Comparison of ENCODE assay signal across 9 cellular contexts in genomic region chr17:75633484-75634375, GRCh38. TPM values are rescaled to one million over a fixed set of nuclear protein-coding genes. Genes with fewer than 3 reads are reported as not detected.
DNase-seq lines count a peak whose midpoint lies in the region; ATAC-seq and TF ChIP-seq lines count a peak whose summit lies in the region.
"Had no signal": no experiment of that assay in that cellular context is flagged by ENCODE, and none has a peak within 500 bp of the region (broad histone marks: within the 10 kb centered on the region; RNA-seq: fewer than 3 reads in every experiment).

No MANE protein-coding gene starts in this region.

- BruUV-seq in Caco-2 (replicated peaks; lab: Mats Ljungman, UMichigan): no TSS peak

- no peaks in the 10 kb centered on the region for H3K9me3 ChIP-seq in Caco-2

- H3K4me3 ChIP-seq in Caco-2 (ENCODE audit: low read depth, low read length) (no peak overlapping the region), fibroblast of the aortic adventitia (ENCODE audit: low read depth, low read length) (no peak overlapping the region)
- H3K4me3 ChIP-seq: SK-N-MC had no signal

- peak; percentile 57 for TF ChIP-seq RAD21 in Ishikawa (IDR thresholded peaks at IDR 0.05; ENCODE audit: low read depth)

- H3K4me1 Mint-ChIP-seq in Caco-2 (ENCODE audit: low read depth, unreplicated experiment) (peaks cover 9% of the 10 kb centered on the region), nephron (peaks cover 20% of the 10 kb centered on the region)
- peaks cover 2% of the 10 kb centered on the region for H3K4me1 Mint-ChIP-seq in activated T-helper 2 cell treated with anti-CD3 and anti-CD28 coated beads, Interferon-gamma antibody, Interleukin-2, Interleukin-4, amounts not matched to agents 10 μg/mL and 5 μg/mL and 100 μg/mL, durations not matched to agents 14 hours and 24 hours and 36 hours (ENCODE audit: low read depth)

- H3K36me3 ChIP-seq in Caco-2 (ENCODE audit: control insufficient read depth, insufficient read depth, low read length): peaks cover 6% of the 10 kb centered on the region

- peak overlapping the region; percentile 41 for H3K4me3 Mint-ChIP-seq in Caco-2 (ENCODE audit: unreplicated experiment)
- H3K4me3 Mint-ChIP-seq in activated T-helper 2 cell treated with anti-CD3 and anti-CD28 coated beads, Interferon-gamma antibody, Interleukin-2, Interleukin-4, amounts not matched to agents 10 μg/mL and 5 μg/mL and 100 μg/mL, durations not matched to agents 14 hours and 24 hours and 36 hours (ENCODE audit: low read depth): no peak overlapping the region
- peak overlapping the region; percentile 43 to 74 (median 63) for H3K4me3 Mint-ChIP-seq in nephron

- peak; percentile 94 to 95 for DNase-seq in Caco-2
- DNase-seq in OCI-M1 (lab: John Stamatoyannopoulos, UW): peak; percentile 95
- DNase-seq in activated T-helper 2 cell treated with anti-CD3 and anti-CD28 coated beads, Interferon-gamma antibody, Interleukin-2, Interleukin-4, amounts not matched to agents 10 μg/mL and 5 μg/mL and 100 μg/mL, durations not matched to agents 14 hours and 24 hours and 36 hours (ENCODE audit: low spot score): peak; percentile 46
- peak; percentile 83 for DNase-seq in fibroblast of the aortic adventitia (ENCODE audit: low read depth)

- TF ChIP-seq CTCF in Caco-2 (IDR thresholded peaks at IDR 0.05; ENCODE audit: insufficient read depth in 1 of 2, low read depth in 1 of 2, low read length in 1 of 2, severe bottlenecking in 1 of 2, unreplicated experiment in 1 of 2) (peak; percentile 60 to 91), fibroblast of the aortic adventitia (IDR thresholded peaks at IDR 0.05; ENCODE audit: insufficient read depth, low read length) (peak; percentile 67), nephron (IDR thresholded peaks at IDR 0.05; ENCODE audit: unreplicated experiment in 3 of 3) (peak; percentile 54 to 66 (median 62))

- intact Hi-C loops in Caco-2 (cut with micrococcal nuclease; ENCODE audit: unreplicated experiment): loop anchor here (1.0 to 2.0 kb wide), 3 partner anchors 13 to 115 kb away; a partner anchor contains a TSS
- intact Hi-C loops in activated T-helper 2 cell treated with anti-CD3 and anti-CD28 coated beads, Interferon-gamma antibody, Interleukin-2, Interleukin-4, amounts not matched to agents 10 μg/mL and 5 μg/mL and 100 μg/mL, durations not matched to agents 14 hours and 24 hours and 36 hours (cut with micrococcal nuclease): loop anchor here (1.0 kb wide), 1 partner anchor 117 kb away; no protein-coding TSS in a partner anchor

- H3K27me3 ChIP-seq in Caco-2 (replicated peaks; ENCODE audit: control insufficient read depth, insufficient read depth, low read length): no peaks in the 10 kb centered on the region

- peaks cover 19% of the 10 kb centered on the region for H3K4me1 ChIP-seq in Caco-2

- POLR2A ChIA-PET in Caco-2 (lab: Charles Lee): interaction anchor here (1.2 to 2.1 kb wide), 4 partner anchors 12 to 146 kb away, joined by 3 to 13 read pairs (median 4); partner anchors contain the start of genes RECQL5 and SAP30BP

- no peak for ATAC-seq in HG02571 (IDR thresholded peaks at IDR 0.05; ENCODE audit: unreplicated experiment)

- H3K27me3 Mint-ChIP-seq in Caco-2 (ENCODE audit: insufficient read depth, unreplicated experiment) (no peaks in the 10 kb centered on the region), nephron (ENCODE audit: low read depth) (no peaks in the 10 kb centered on the region)
- H3K27me3 Mint-ChIP-seq in activated T-helper 2 cell treated with anti-CD3 and anti-CD28 coated beads, Interferon-gamma antibody, Interleukin-2, Interleukin-4, amounts not matched to agents 10 μg/mL and 5 μg/mL and 100 μg/mL, durations not matched to agents 14 hours and 24 hours and 36 hours (ENCODE audit: low read depth): no peaks in the 10 kb centered on the region

- peak overlapping the region; percentile 70 for H3K27ac Mint-ChIP-seq in Caco-2 (ENCODE audit: unreplicated experiment)
- H3K27ac Mint-ChIP-seq in activated T-helper 2 cell treated with anti-CD3 and anti-CD28 coated beads, Interferon-gamma antibody, Interleukin-2, Interleukin-4, amounts not matched to agents 10 μg/mL and 5 μg/mL and 100 μg/mL, durations not matched to agents 14 hours and 24 hours and 36 hours: no peak overlapping the region
- H3K27ac Mint-ChIP-seq in nephron: peak overlapping the region; percentile 67 to 90 (median 85)

- no peaks in the 10 kb centered on the region for H3K9me3 Mint-ChIP-seq in Caco-2 (ENCODE audit: unreplicated experiment)
- H3K9me3 Mint-ChIP-seq in activated T-helper 2 cell treated with anti-CD3 and anti-CD28 coated beads, Interferon-gamma antibody, Interleukin-2, Interleukin-4, amounts not matched to agents 10 μg/mL and 5 μg/mL and 100 μg/mL, durations not matched to agents 14 hours and 24 hours and 36 hours: no peaks in the 10 kb centered on the region
- H3K9me3 Mint-ChIP-seq in nephron: no peaks in the 10 kb centered on the region

- H3K36me3 Mint-ChIP-seq in Caco-2 (ENCODE audit: insufficient read depth, unreplicated experiment) (peaks cover 22% of the 10 kb centered on the region), nephron (ENCODE audit: low read depth) (no peaks in the 10 kb centered on the region)
- no peaks in the 10 kb centered on the region for H3K36me3 Mint-ChIP-seq in activated T-helper 2 cell treated with anti-CD3 and anti-CD28 coated beads, Interferon-gamma antibody, Interleukin-2, Interleukin-4, amounts not matched to agents 10 μg/mL and 5 μg/mL and 100 μg/mL, durations not matched to agents 14 hours and 24 hours and 36 hours (ENCODE audit: low read depth)

- TF ChIP-seq EP300 in Ishikawa (IDR thresholded peaks at IDR 0.05; ENCODE audit: borderline replicate concordance): no peak

- CTCF ChIA-PET in Caco-2 (lab: Charles Lee): interaction anchor here (0.6 to 3.1 kb wide), 44 partner anchors 7 to 363 kb away, joined by 3 to 143 read pairs (median 5); partner anchors contain the start of genes GALK1, ITGB4, MIF4GD and TMEM94

- H3K27ac ChIP-seq in temporal lobe (ENCODE audit: low read depth, low read length): peak overlapping the region; percentile 98
- H3K27ac ChIP-seq: SK-N-MC had no signal

TF ChIP-seq in Ishikawa, 13 proteins besides CTCF, POLR2A, EP300 and RAD21 (continues in another document):
- TF ChIP-seq CEBPB (IDR thresholded peaks at IDR 0.05) (no peak), ZBTB7A (IDR thresholded peaks at IDR 0.05; ENCODE audit: low read depth) (peak; percentile 73), TCF12 (IDR thresholded peaks at IDR 0.05; ENCODE audit: low read depth) (peak; percentile 73), FOXM1 (IDR thresholded peaks at IDR 0.05; ENCODE audit: borderline replicate concordance, low read depth) (no peak), YY1 (IDR thresholded peaks at IDR 0.05; ENCODE audit: low read depth) (no peak), REST (IDR thresholded peaks at IDR 0.05; ENCODE audit: low read depth) (no peak)

RNA-seq across cellular contexts. Expression of gene SMIM5, which starts 0.5 kb away (rescaled TPM):
- 0.20 TPM in 1 of 2 replicates, not detected in the other for total RNA-seq in Caco-2 (2022)
- total RNA-seq in activated T-helper 2 cell treated with anti-CD3 and anti-CD28 coated beads, Interferon-gamma antibody, Interleukin-2, Interleukin-4, amounts not matched to agents 10 μg/mL and 5 μg/mL and 100 μg/mL, durations not matched to agents 14 hours and 24 hours and 36 hours: 0.09 and 0.16 TPM in 2 replicates
- not detected in 2 replicates for total RNA-seq in fibroblast of the aortic adventitia (ENCODE audit: low replicate concordance)
- 0.49 TPM for total RNA-seq in temporal lobe

RNA-seq across cellular contexts. Expression of gene RECQL5, which starts 33.2 kb away (rescaled TPM):
- total RNA-seq in Caco-2 (2022): 67.0 and 67.7 TPM in 2 replicates
- total RNA-seq in activated T-helper 2 cell treated with anti-CD3 and anti-CD28 coated beads, Interferon-gamma antibody, Interleukin-2, Interleukin-4, amounts not matched to agents 10 μg/mL and 5 μg/mL and 100 μg/mL, durations not matched to agents 14 hours and 24 hours and 36 hours: 30.8 and 33.3 TPM in 2 replicates
- 17.6 and 22.2 TPM in 2 replicates for total RNA-seq in fibroblast of the aortic adventitia (ENCODE audit: low replicate concordance)
- 6.6 TPM for total RNA-seq in temporal lobe

RNA-seq across cellular contexts. Expression of gene SAP30BP, which starts 33.4 kb away (rescaled TPM):
- total RNA-seq in Caco-2 (2022) (119 and 126 TPM in 2 replicates), fibroblast of the aortic adventitia (ENCODE audit: low replicate concordance) (45.8 and 93.8 TPM in 2 replicates), temporal lobe (36.1 TPM)
- 97.6 and 101 TPM in 2 replicates for total RNA-seq in activated T-helper 2 cell treated with anti-CD3 and anti-CD28 coated beads, Interferon-gamma antibody, Interleukin-2, Interleukin-4, amounts not matched to agents 10 μg/mL and 5 μg/mL and 100 μg/mL, durations not matched to agents 14 hours and 24 hours and 36 hours

RNA-seq across cellular contexts. Expression of gene MYO15B, which starts 46.1 kb away (rescaled TPM):
- total RNA-seq in Caco-2 (2022) (12.3 and 24.4 TPM in 2 replicates), fibroblast of the aortic adventitia (ENCODE audit: low replicate concordance) (1.4 and 16.8 TPM in 2 replicates), temporal lobe (20.4 TPM)
- 33.9 and 34.8 TPM in 2 replicates for total RNA-seq in activated T-helper 2 cell treated with anti-CD3 and anti-CD28 coated beads, Interferon-gamma antibody, Interleukin-2, Interleukin-4, amounts not matched to agents 10 μg/mL and 5 μg/mL and 100 μg/mL, durations not matched to agents 14 hours and 24 hours and 36 hours
